Comparison of ENCODE assay signal across 11 cellular contexts in the genomic region with DNA sequence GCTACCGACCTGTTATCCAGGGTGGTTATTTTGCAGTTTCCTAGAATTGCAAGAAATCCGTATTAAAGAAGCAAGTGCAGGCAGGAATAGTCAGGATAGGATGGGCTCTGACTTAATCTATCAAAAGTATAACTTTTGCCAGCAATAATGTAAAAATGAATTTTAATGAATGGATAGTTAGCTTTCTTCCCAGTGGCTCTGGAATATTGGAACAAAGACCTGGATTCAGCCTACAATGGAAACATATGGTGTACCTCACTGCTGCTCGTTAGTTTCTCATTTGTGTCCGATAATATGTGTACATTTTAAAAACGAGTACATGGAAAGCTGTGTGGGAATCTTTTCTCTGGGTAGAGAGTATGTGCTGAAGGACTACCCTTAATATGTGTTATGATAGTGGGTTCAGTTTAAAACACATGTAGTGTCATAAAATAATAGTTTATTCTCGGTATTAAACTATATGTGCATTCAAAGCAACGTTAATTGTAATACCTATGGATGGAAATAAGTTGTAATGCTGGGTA. TPM values are rescaled to one million over a fixed set of nuclear protein-coding genes. Genes with fewer than 3 reads are reported as not detected.
DNase-seq lines count a peak whose midpoint lies in the region; ATAC-seq, FAIRE-seq and TF ChIP-seq lines count a peak whose summit lies in the region.
"Had no signal": no experiment of that assay in that cellular context is flagged by ENCODE, and none has a peak within 500 bp of the region (broad histone marks: within the 10 kb centered on the region; RNA-seq: fewer than 3 reads in every experiment).

No MANE protein-coding gene starts in this region.

- H3K4me1 ChIP-seq in CD4-positive, CD25-positive, alpha-beta regulatory T cell (ENCODE audit: control insufficient read depth, insufficient read depth, low read length, poor library complexity, severe bottlenecking), result peaks cover 36% of the 10 kb centered on the region
- H3K4me1 ChIP-seq in Loucy (ENCODE audit: insufficient read depth, low read length, poor library complexity, severe bottlenecking), result peaks cover 62% of the 10 kb centered on the region
- H3K4me1 ChIP-seq in H1 (replicated peaks in 1 of 4; ENCODE audit: control insufficient read depth in 3 of 4, insufficient read depth in 4 of 4, low read length in 3 of 4), result peaks cover 0 to 6% (median 2%) of the 10 kb centered on the region in 4 experiments; a peak in 3 of 7 replicates
- peaks cover 2% of the 10 kb centered on the region in 2 donors for H3K4me1 ChIP-seq in neuronal stem cell (ENCODE audit: control insufficient read depth in 2 of 2, insufficient read depth in 1 of 2, low read depth in 1 of 2, low read length in 2 of 2)

- no peaks in the 10 kb centered on the region for H3K27me3 ChIP-seq in CD4-positive, CD25-positive, alpha-beta regulatory T cell (ENCODE audit: control insufficient read depth, insufficient read depth, low read length)
- H3K27me3 ChIP-seq in Loucy (ENCODE audit: insufficient read depth, low read length, poor library complexity, severe bottlenecking) (no peaks in the 10 kb centered on the region), H1 (replicated peaks in 1 of 4; ENCODE audit: control insufficient read depth in 3 of 4, extremely low read depth in 1 of 4, insufficient read depth in 3 of 4, low read length in 3 of 4) (no peaks in the 10 kb centered on the region), neuronal stem cell (ENCODE audit: control insufficient read depth in 3 of 3, insufficient read depth in 3 of 3, low read depth in 1 of 3, low read length in 3 of 3) (no peaks in the 10 kb centered on the region)

- peak overlapping the region in 1 of 3 donors; percentile 38 for H3K27ac Mint-ChIP-seq in CD4-positive, CD25-positive, alpha-beta regulatory T cell
- H3K27ac Mint-ChIP-seq in stimulated activated naive CD8-positive, alpha-beta T cell treated with anti-CD3 and anti-CD28 coated beads, Interleukin-15, amount 100 ng/mL, for 72 hours, result peak overlapping the region in 1 of 2 donors; percentile 36

- TF ChIP-seq EP300 in H1 (IDR thresholded peaks at IDR 0.05; ENCODE audit: borderline replicate concordance in 1 of 2, low read depth in 2 of 2, low read length in 2 of 2), result no peak

- H3K9me3 ChIP-seq in CD4-positive, CD25-positive, alpha-beta regulatory T cell (ENCODE audit: control insufficient read depth in 2 of 2, low read length in 2 of 2), result no peaks in the 10 kb centered on the region
- H3K9me3 ChIP-seq in Loucy (ENCODE audit: insufficient read depth, low read depth, low read length) (no peaks in the 10 kb centered on the region), H1 (ENCODE audit: insufficient read depth in 2 of 2, low read depth in 1 of 2, low read length in 1 of 2) (no peaks in the 10 kb centered on the region), neuronal stem cell (replicated peaks in 1 of 2; ENCODE audit: control insufficient read depth in 2 of 2, insufficient read depth in 1 of 2, low read depth in 1 of 2, low read length in 2 of 2) (no peaks in the 10 kb centered on the region)

- H4K91ac ChIP-seq in H1 (replicated peaks; ENCODE audit: insufficient read length, low read length) (no peak overlapping the region), neuronal stem cell (ENCODE audit: low read depth, low read length, poor library complexity) (no peak overlapping the region)

- no peak for TF ChIP-seq CTCF in Loucy (conservative IDR thresholded peaks at IDR 0.05; ENCODE audit: low read length)
- no peak for TF ChIP-seq CTCF in H1 (IDR thresholded peaks at IDR 0.05; ENCODE audit: control extremely low read depth in 1 of 3, insufficient read depth in 1 of 3, low read depth in 1 of 3, low read length in 3 of 3)
- TF ChIP-seq CTCF in omental fat pad (IDR thresholded peaks at IDR 0.05), result no peak

- H2AK5ac ChIP-seq in H1 (ENCODE audit: low read depth, low read length) (no peak overlapping the region), neuronal stem cell (ENCODE audit: low read depth, low read length) (no peak overlapping the region)

- H3K23ac ChIP-seq in H1 (ENCODE audit: insufficient read length), result no peak overlapping the region
- H3K23ac ChIP-seq in neuronal stem cell (ENCODE audit: low read depth, low read length, poor library complexity), result no peak overlapping the region

- no peak for FAIRE-seq in H1 (lab: Jason Lieb, UNC)

- no peak overlapping the region for H2BK120ac ChIP-seq in H1 (replicated peaks; ENCODE audit: low read depth, low read length)
- no peak overlapping the region for H2BK120ac ChIP-seq in neuronal stem cell (ENCODE audit: low read depth, low read length)

- H3K9ac ChIP-seq in Loucy (ENCODE audit: low read depth, low read length, poor library complexity, severe bottlenecking), result peak overlapping the region; percentile 77
- peak overlapping the region in 2 of 4 experiments; percentile 62 to 88; a peak in 4 of 7 replicates for H3K9ac ChIP-seq in H1 (replicated peaks in 1 of 4; ENCODE audit: extremely low read depth in 1 of 4, low read depth in 3 of 4, low read length in 3 of 4)
- H3K9ac ChIP-seq in neuronal stem cell (ENCODE audit: low read depth, low read length, poor library complexity), result no peak overlapping the region

- no peaks in the 10 kb centered on the region for H3K9me2 ChIP-seq in Loucy (replicated peaks; ENCODE audit: low read depth, low read length)

- no peaks in the 10 kb centered on the region for H3K27me3 Mint-ChIP-seq in CD4-positive, CD25-positive, alpha-beta regulatory T cell
- H3K27me3 Mint-ChIP-seq in stimulated activated naive CD8-positive, alpha-beta T cell treated with anti-CD3 and anti-CD28 coated beads, Interleukin-15, amount 100 ng/mL, for 72 hours, result no peaks in the 10 kb centered on the region

- 55% methylated on average over 7 of the region's 7 CpGs; no CpG with 5 or more reads in 1 of the 2 experiments for WGBS in H1 (ENCODE audit: extremely low coverage in 1 of 2, insufficient coverage in 1 of 2, insufficient read length in 1 of 2, insufficient replicate concordance in 2 of 2, low coverage in 1 of 2, low lambda C conversion rate in 2 of 2, missing lambda C conversion rate in 1 of 2), 2 experiments
- no CpG with 5 or more reads among the region's 7 CpGs for WGBS in neuronal stem cell (ENCODE audit: extremely low coverage in 2 of 2, insufficient read length in 2 of 2, insufficient replicate concordance in 1 of 2), 2 donors

- no peaks in the 10 kb centered on the region for H3K36me3 ChIP-seq in CD4-positive, CD25-positive, alpha-beta regulatory T cell (ENCODE audit: control insufficient read depth, insufficient read depth, low read length)
- H3K36me3 ChIP-seq in Loucy (ENCODE audit: insufficient read depth, low read length) (no peaks in the 10 kb centered on the region), H1 (ENCODE audit: control insufficient read depth in 2 of 4, insufficient read depth in 4 of 4, low read length in 3 of 4) (no peaks in the 10 kb centered on the region; a peak in 1 of 8 replicates), neuronal stem cell (replicated peaks in 1 of 2; ENCODE audit: control insufficient read depth in 2 of 2, insufficient read depth in 2 of 2, low read length in 2 of 2) (peaks cover 0 to 5% of the 10 kb centered on the region in 2 donors)

- H3F3A ChIP-seq in Loucy (ENCODE audit: low read depth), result no peaks in the 10 kb centered on the region; the same call in 1 of the 2 replicates

- peaks cover 29% of the 10 kb centered on the region for H4K20me1 ChIP-seq in Loucy (ENCODE audit: insufficient read depth, low read length, poor library complexity, severe bottlenecking)
- peaks cover 0 to 6% of the 10 kb centered on the region in 2 experiments for H4K20me1 ChIP-seq in H1 (replicated peaks in 1 of 2; ENCODE audit: control insufficient read depth in 1 of 2, insufficient read depth in 2 of 2, low read length in 2 of 2)

- H3K4me1 Mint-ChIP-seq in CD4-positive, CD25-positive, alpha-beta regulatory T cell, result peaks cover 16 to 40% (median 24%) of the 10 kb centered on the region in 4 donors
- H3K4me1 Mint-ChIP-seq in stimulated activated naive CD8-positive, alpha-beta T cell treated with anti-CD3 and anti-CD28 coated beads, Interleukin-15, amount 100 ng/mL, for 72 hours, result peaks cover 27% of the 10 kb centered on the region

- H3K79me2 ChIP-seq in Loucy (ENCODE audit: insufficient read depth, low read length), result peaks cover 38% of the 10 kb centered on the region
- peaks cover 12 to 59% of the 10 kb centered on the region in 2 experiments for H3K79me2 ChIP-seq in H1 (ENCODE audit: control insufficient read depth in 1 of 2, insufficient read depth in 2 of 2, low read length in 2 of 2)

- H3K14ac ChIP-seq in H1 (ENCODE audit: insufficient read length) (no peak overlapping the region), neuronal stem cell (ENCODE audit: low read length) (no peak overlapping the region)

- no peak for ATAC-seq in CD4-positive, CD25-positive, alpha-beta regulatory T cell (ENCODE audit: low read depth in 2 of 2)
- ATAC-seq in stimulated activated naive CD8-positive, alpha-beta T cell treated with anti-CD3 and anti-CD28 coated beads, Interleukin-15, amount 100 ng/mL, for 72 hours, result no peak
- ATAC-seq in omental fat pad (ENCODE audit: low FRiP score) (no peak), GM21515 (IDR thresholded peaks at IDR 0.05; ENCODE audit: unreplicated experiment) (no peak)

- TF ChIP-seq RAD21 in H1 (IDR thresholded peaks at IDR 0.05 in 1 of 2, conservative IDR thresholded peaks at IDR 0.05 in 1 of 2; ENCODE audit: low read depth in 2 of 2, low read length in 2 of 2), result no peak

- no peak overlapping the region for H3K4me3 Mint-ChIP-seq in CD4-positive, CD25-positive, alpha-beta regulatory T cell
- H3K4me3 Mint-ChIP-seq in stimulated activated naive CD8-positive, alpha-beta T cell treated with anti-CD3 and anti-CD28 coated beads, Interleukin-15, amount 100 ng/mL, for 72 hours, result no peak overlapping the region

- no peak overlapping the region for H4K5ac ChIP-seq in H1 (ENCODE audit: insufficient read length, low read depth, low read length)

- TF ChIP-seq POLR2A in H1 (IDR thresholded peaks at IDR 0.05; ENCODE audit: control extremely low read depth in 1 of 2, low read depth in 2 of 2, low read length in 2 of 2), result no peak

- H3K36me3 Mint-ChIP-seq in CD4-positive, CD25-positive, alpha-beta regulatory T cell, result peaks cover 4% of the 10 kb centered on the region

- H2BK15ac ChIP-seq in H1 (ENCODE audit: low read length) (no peak overlapping the region), neuronal stem cell (ENCODE audit: low read length) (no peak overlapping the region)

- H3K4me3 ChIP-seq in CD4-positive, CD25-positive, alpha-beta regulatory T cell (ENCODE audit: low read depth, low read length), result peak overlapping the region; percentile 92
- H3K4me3 ChIP-seq in Loucy (ENCODE audit: low read length, poor library complexity, severe bottlenecking) (peak overlapping the region; percentile 97), H1 (ENCODE audit: extremely low read depth in 1 of 4, insufficient read depth in 2 of 4, low read depth in 3 of 4, low read length in 4 of 4) (peak overlapping the region; percentile 86 to 93 (median 92)), neuronal stem cell (ENCODE audit: low read length in 2 of 2) (peak overlapping the region in 1 of 2 donors; percentile 84)

- H2BK12ac ChIP-seq in H1 (ENCODE audit: low read depth, low read length), result no peak overlapping the region
- no peak overlapping the region for H2BK12ac ChIP-seq in neuronal stem cell (ENCODE audit: low read length)

- H2AFZ ChIP-seq in Loucy (ENCODE audit: low read length) (peak overlapping the region; percentile 89; the same call in 1 of the 2 replicates), H1 (ENCODE audit: low read length) (no peak overlapping the region; the same call in 1 of the 2 replicates), neuronal stem cell (ENCODE audit: low read length) (peak overlapping the region; percentile 96)

- POLR2A ChIA-PET in H1 (lab: Charles Lee; ENCODE audit: partially characterized antibody), result interaction anchor here (1.2 to 2.6 kb wide), 4 partner anchors 19 to 356 kb away, joined by 3 to 11 read pairs (median 4); a partner anchor contains a TSS

- H2BK5ac ChIP-seq in H1 (ENCODE audit: low read depth, low read length) (no peak overlapping the region), neuronal stem cell (ENCODE audit: low read length) (no peak overlapping the region)

- peak overlapping the region; percentile 93 for H3K4me2 ChIP-seq in Loucy (ENCODE audit: low read depth, low read length, poor library complexity, severe bottlenecking)
- peak overlapping the region; percentile 51 to 75 for H3K4me2 ChIP-seq in H1 (ENCODE audit: insufficient read depth in 1 of 2, low read depth in 2 of 2, low read length in 2 of 2)
- H3K4me2 ChIP-seq in neuronal stem cell (ENCODE audit: insufficient read depth, low read length, poor library complexity, severe bottlenecking), result peak overlapping the region; percentile 68

- H3K18ac ChIP-seq in H1 (ENCODE audit: extremely low read depth, low read length), result no peak overlapping the region
- H3K18ac ChIP-seq in neuronal stem cell (ENCODE audit: low read length), result no peak overlapping the region

- no peaks in the 10 kb centered on the region for H3K9me3 Mint-ChIP-seq in CD4-positive, CD25-positive, alpha-beta regulatory T cell
- no peaks in the 10 kb centered on the region for H3K9me3 Mint-ChIP-seq in stimulated activated naive CD8-positive, alpha-beta T cell treated with anti-CD3 and anti-CD28 coated beads, Interleukin-15, amount 100 ng/mL, for 72 hours
- H3K9me3 Mint-ChIP-seq: neural crest cell had no signal

- DNase-seq in CD4-positive, CD25-positive, alpha-beta regulatory T cell, result no peak
- DNase-seq in H1 (ENCODE audit: low read depth in 1 of 2, low spot score in 2 of 2) (no peak), neuronal stem cell (ENCODE audit: low spot score) (no peak), omental fat pad (ENCODE audit: low spot score) (no peak), HUDEP-2 (lab: John Stamatoyannopoulos, UW; ENCODE audit: unreplicated experiment in 76 of 76) (no peak)
- DNase-seq in stimulated activated naive CD8-positive, alpha-beta T cell treated with anti-CD3 and anti-CD28 coated beads, Interleukin-15, amount 100 ng/mL, for 72 hours, result no peak
- DNase-seq: activated CD4-positive, CD25-positive, alpha-beta regulatory T cell treated with anti-CD3 and anti-CD28 coated beads, Interleukin-2, amount 50 U/mL, for 72 hours; HCEC 1CT had no signal

- no peak overlapping the region for H4K8ac ChIP-seq in H1 (ENCODE audit: extremely low read depth, insufficient read depth, low read length)
- no peak overlapping the region for H4K8ac ChIP-seq in neuronal stem cell (ENCODE audit: low read depth, low read length)

- CTCF ChIA-PET in H1 (lab: Charles Lee; ENCODE audit: partially characterized antibody), result interaction anchor here (0.6 to 2.8 kb wide), 6 partner anchors 13 to 372 kb away, joined by 3 to 9 read pairs (median 4); a partner anchor contains a TSS

- peaks cover 2% of the 10 kb centered on the region; the same call in 1 of the 2 replicates for H3K23me2 ChIP-seq in H1 (ENCODE audit: low read depth, low read length)

- H3K4ac ChIP-seq in H1 (replicated peaks; ENCODE audit: insufficient read length, low read depth, low read length) (no peak overlapping the region), neuronal stem cell (ENCODE audit: low read length) (no peak overlapping the region)

- H2BK20ac ChIP-seq in H1 (ENCODE audit: low read length), result no peak overlapping the region

- H3K56ac ChIP-seq in H1 (replicated peaks; ENCODE audit: insufficient read length, low read depth, low read length), result no peak overlapping the region

- H3K79me1 ChIP-seq in H1 (ENCODE audit: low read depth, low read length) (no peaks in the 10 kb centered on the region), neuronal stem cell (ENCODE audit: low read depth, low read length) (no peaks in the 10 kb centered on the region)

- H3K27ac ChIP-seq in CD4-positive, CD25-positive, alpha-beta regulatory T cell (ENCODE audit: insufficient read depth, low read length, poor library complexity, severe bottlenecking), result no peak overlapping the region
- H3K27ac ChIP-seq in H1 (ENCODE audit: low read depth, low read length) (no peak overlapping the region), neuronal stem cell (replicated peaks; ENCODE audit: low read length) (no peak overlapping the region)

RNA-seq across cellular contexts. Expression of a gene that starts 0.8 kb away (rescaled TPM):
- total RNA-seq in CD4-positive, CD25-positive, alpha-beta regulatory T cell, result 2.4 TPM
- 10 to 100 TPM; 12.8 to 17.8 (median 15.3) TPM for polyA plus RNA-seq in CD4-positive, CD25-positive, alpha-beta regulatory T cell
- total RNA-seq in H1 (2021; fragmentation: NEBNext Ultra II Directional; extraction: Animal tissue kit (Norgen Biotek cat#: 25700)), result 5.6 and 9.9 TPM in 2 replicates
- polyA plus RNA-seq in H1 (2011; rRNA removed), result 2.5 and 5.3 TPM in 2 replicates
- polyA plus RNA-seq in H1 (2011; cell fraction: cytosol; rRNA removed), result 6.9 TPM
- 1.2 TPM for polyA plus RNA-seq in H1 (2011; cell fraction: nucleus; rRNA removed)
- polyA plus RNA-seq in H1 (2012, experiment 1 of 2), result 3.2 to 6.4 TPM (median 4.1 TPM) in 4 replicates
- 0.60 TPM for polyA plus RNA-seq in H1 (2012, experiment 2 of 2)
- 11.1 TPM for polyA plus RNA-seq in H1 (2013, experiment 1 of 2)
- 11.5 TPM for polyA plus RNA-seq in H1 (2013, experiment 2 of 2)
- 2.8 and 3.6 TPM in 2 replicates for polyA minus RNA-seq in H1 (2011; rRNA and poly(A)+ RNA removed)
- 4.0 TPM for polyA minus RNA-seq in H1 (2011; cell fraction: cytosol; rRNA and poly(A)+ RNA removed)
- 2.2 TPM for polyA minus RNA-seq in H1 (2011; cell fraction: nucleus; rRNA and poly(A)+ RNA removed)
- polyA plus RNA-seq in neuronal stem cell (2013, experiment 1 of 2), result 2.6 TPM
- polyA plus RNA-seq in neuronal stem cell (2013, experiment 2 of 2), result 2.5 TPM
- 1 to 10 TPM; 2.2 to 7.1 (median 4.5) TPM for total RNA-seq in omental fat pad

RNA-seq across cellular contexts. Expression of a gene that starts 1.6 kb away (rescaled TPM):
- total RNA-seq in CD4-positive, CD25-positive, alpha-beta regulatory T cell, result 69.9 TPM
- 100 to 1,000 TPM; 112 to 157 (median 132) TPM for polyA plus RNA-seq in CD4-positive, CD25-positive, alpha-beta regulatory T cell
- total RNA-seq in H1 (2021; fragmentation: NEBNext Ultra II Directional; extraction: Animal tissue kit (Norgen Biotek cat#: 25700)), result 71.8 and 76.6 TPM in 2 replicates
- polyA plus RNA-seq in H1 (2011; rRNA removed), result 16.4 and 52.0 TPM in 2 replicates
- polyA plus RNA-seq in H1 (2011; cell fraction: cytosol; rRNA removed), result 49.7 TPM
- 5.9 TPM for polyA plus RNA-seq in H1 (2011; cell fraction: nucleus; rRNA removed)
- 38.5 to 79.0 TPM (median 44.2 TPM) in 4 replicates for polyA plus RNA-seq in H1 (2012, experiment 1 of 2)
- polyA plus RNA-seq in H1 (2012, experiment 2 of 2), result 16.7 TPM
- polyA plus RNA-seq in H1 (2013, experiment 1 of 2), result 88.1 TPM
- polyA plus RNA-seq in H1 (2013, experiment 2 of 2), result 87.3 TPM
- 23.0 and 34.0 TPM in 2 replicates for polyA minus RNA-seq in H1 (2011; rRNA and poly(A)+ RNA removed)
- 19.0 TPM for polyA minus RNA-seq in H1 (2011; cell fraction: cytosol; rRNA and poly(A)+ RNA removed)
- polyA minus RNA-seq in H1 (2011; cell fraction: nucleus; rRNA and poly(A)+ RNA removed), result 34.6 TPM
- 61.0 TPM for polyA plus RNA-seq in neuronal stem cell (2013, experiment 1 of 2)
- 62.4 TPM for polyA plus RNA-seq in neuronal stem cell (2013, experiment 2 of 2)
- total RNA-seq in omental fat pad, result 10 to 100 TPM; 46.7 to 66.8 (median 58.0) TPM
